ENCODE assay signal across 20 cellular contexts in genomic region chr6:143196525-143197225, GRCh38.
DNase-seq lines count a peak whose midpoint lies in the region; ATAC-seq, FAIRE-seq and TF ChIP-seq lines count a peak whose summit lies in the region.
"Had no signal": no experiment of that assay in that cellular context is flagged by ENCODE, and none has a peak within 500 bp of the region (broad histone marks: within the 10 kb centered on the region; RNA-seq: fewer than 3 reads in every experiment).

No MANE protein-coding gene starts in this region.

- no peaks in the 10 kb centered on the region for H3K27me3 Mint-ChIP-seq in Caco-2 (ENCODE audit: insufficient read depth, unreplicated experiment)
- H3K27me3 Mint-ChIP-seq: activated naive CD4-positive, alpha-beta T cell treated with anti-CD3 and anti-CD28 coated beads, Interleukin-2, amount 50 U/mL, for 24 hours; stimulated activated naive CD8-positive, alpha-beta T cell treated with anti-CD3 and anti-CD28 coated beads, Interleukin-15, Interleukin-2, amounts not matched to agents 100 ng/mL and 50 ng/mL, for 24 hours had no signal

- H3K4me3 ChIP-seq in AG10803 (ENCODE audit: low read length) (no peak overlapping the region), endothelial cell of umbilical vein (replicated peaks in 1 of 3; ENCODE audit: insufficient read depth in 1 of 3, low read depth in 1 of 3, low read length in 3 of 3) (no peak overlapping the region), Caco-2 (ENCODE audit: low read depth, low read length) (no peak overlapping the region)
- H3K4me3 ChIP-seq: esophagus muscularis mucosa, hepatocyte, PC-9 had no signal

- H3K27ac ChIP-seq in endothelial cell of umbilical vein (ENCODE audit: insufficient read depth, low read depth, low read length): no peak overlapping the region
- H3K27ac ChIP-seq: esophagus muscularis mucosa, hepatocyte, PC-9 had no signal

- intact Hi-C loops in endothelial cell of umbilical vein (cut with micrococcal nuclease): no loop called here
- intact Hi-C loops in left ventricle myocardium superior (cut with micrococcal nuclease): no loop called here
- intact Hi-C loops in Caco-2 (cut with micrococcal nuclease; ENCODE audit: unreplicated experiment): no loop called here

- FAIRE-seq in endothelial cell of umbilical vein (lab: Jason Lieb, UNC): peak; percentile 21
- FAIRE-seq in GM12892 (lab: Jason Lieb, UNC): no peak
- FAIRE-seq: GM18507, TTC549 had no signal

- no peak for ATAC-seq in left ventricle myocardium superior
- ATAC-seq: left cardiac atrium had no signal

- POLR2A ChIA-PET in endothelial cell of umbilical vein (lab: Charles Lee): no interaction called here
- POLR2A ChIA-PET in Caco-2 (lab: Charles Lee): no interaction called here

- H3K36me3 ChIP-seq in endothelial cell of umbilical vein (ENCODE audit: control insufficient read depth in 2 of 2, extremely low read depth in 1 of 2, insufficient read depth in 2 of 2, low read length in 2 of 2) (no peaks in the 10 kb centered on the region), Caco-2 (ENCODE audit: control insufficient read depth, insufficient read depth, low read length) (no peaks in the 10 kb centered on the region)
- H3K36me3 ChIP-seq: esophagus muscularis mucosa had no signal

- H3K4me1 ChIP-seq in endothelial cell of umbilical vein (ENCODE audit: control insufficient read depth, extremely low read depth, insufficient read depth, low read length) (peaks cover 20% of the 10 kb centered on the region), Caco-2 (no peaks in the 10 kb centered on the region)

- no peaks in the 10 kb centered on the region for H3K9me3 ChIP-seq in endothelial cell of umbilical vein (replicated peaks; ENCODE audit: control insufficient read depth, insufficient read depth, low read length)
- H3K9me3 ChIP-seq in Caco-2: no peaks in the 10 kb centered on the region
- H3K9me3 ChIP-seq: esophagus muscularis mucosa had no signal

- H3K36me3 Mint-ChIP-seq in Caco-2 (ENCODE audit: insufficient read depth, unreplicated experiment): no peaks in the 10 kb centered on the region

- H3K27me3 ChIP-seq in endothelial cell of umbilical vein (ENCODE audit: control insufficient read depth in 2 of 2, insufficient read depth in 2 of 2, low read length in 2 of 2): no peaks in the 10 kb centered on the region
- no peaks in the 10 kb centered on the region for H3K27me3 ChIP-seq in Caco-2 (replicated peaks; ENCODE audit: control insufficient read depth, insufficient read depth, low read length)
- H3K27me3 ChIP-seq: esophagus muscularis mucosa, hepatocyte had no signal

- H3K27ac Mint-ChIP-seq in Caco-2 (ENCODE audit: unreplicated experiment): no peak overlapping the region
- H3K27ac Mint-ChIP-seq: activated naive CD4-positive, alpha-beta T cell treated with anti-CD3 and anti-CD28 coated beads, Interleukin-2, amount 50 U/mL, for 24 hours; stimulated activated naive CD8-positive, alpha-beta T cell treated with anti-CD3 and anti-CD28 coated beads, Interleukin-15, Interleukin-2, amounts not matched to agents 100 ng/mL and 50 ng/mL, for 24 hours had no signal

- H3K9ac ChIP-seq in endothelial cell of umbilical vein (replicated peaks; ENCODE audit: extremely low read depth, insufficient read depth, low read length): no peak overlapping the region

- no peaks in the 10 kb centered on the region for H3K79me2 ChIP-seq in endothelial cell of umbilical vein (ENCODE audit: control insufficient read depth, insufficient read depth, low read length)
- H3K79me2 ChIP-seq: hepatocyte had no signal

- H3K9me3 Mint-ChIP-seq in Caco-2 (ENCODE audit: unreplicated experiment): no peaks in the 10 kb centered on the region

- BruUV-seq in endothelial cell of umbilical vein (replicated peaks; lab: Mats Ljungman, UMichigan) (no TSS peak), Caco-2 (replicated peaks; lab: Mats Ljungman, UMichigan) (no TSS peak)

- peak overlapping the region; percentile 13 for H3K4me2 ChIP-seq in endothelial cell of umbilical vein (ENCODE audit: insufficient read depth, low read length)
- H3K4me2 ChIP-seq: hepatocyte, PC-9 had no signal

- TF ChIP-seq CTCF in AG10803 (conservative IDR thresholded peaks at IDR 0.05; ENCODE audit: low read length) (no peak), endothelial cell of umbilical vein (IDR thresholded peaks at IDR 0.05; ENCODE audit: extremely low read depth in 1 of 2, insufficient read depth in 1 of 2, low read depth in 1 of 2, low read length in 2 of 2) (no peak), Caco-2 (IDR thresholded peaks at IDR 0.05; ENCODE audit: insufficient read depth in 1 of 2, low read depth in 1 of 2, low read length in 1 of 2, severe bottlenecking in 1 of 2, unreplicated experiment in 1 of 2) (no peak)

- no peaks in the 10 kb centered on the region for H3K4me1 Mint-ChIP-seq in Caco-2 (ENCODE audit: low read depth, unreplicated experiment)

- CTCF ChIA-PET in endothelial cell of umbilical vein (lab: Charles Lee) (no interaction called here), Caco-2 (lab: Charles Lee) (no interaction called here)

- no peaks in the 10 kb centered on the region for H3K9me1 ChIP-seq in endothelial cell of umbilical vein (replicated peaks; ENCODE audit: control insufficient read depth, extremely low read depth, insufficient read depth, low read length)

- no peaks in the 10 kb centered on the region for H4K20me1 ChIP-seq in endothelial cell of umbilical vein (replicated peaks; ENCODE audit: control insufficient read depth, extremely low read depth, insufficient read depth, low read length)

- DNase-seq in AG10803 (ENCODE audit: low read depth) (peak; percentile 58), LHCN-M2 (ENCODE audit: low read depth) (peak; percentile 41), endothelial cell of umbilical vein (ENCODE audit: low read depth, low spot score) (peak; percentile 18), myocyte (ENCODE audit: low read depth) (peak; percentile 50), left ventricle myocardium superior (no peak), GM12892 (ENCODE audit: insufficient read length) (no peak), GM03348 (ENCODE audit: low spot score) (no peak), Caco-2 (no peak)
- DNase-seq: activated CD4-positive, alpha-beta T cell treated with anti-CD3 and anti-CD28 coated beads, Interleukin-2, amount 50 U/mL, for 1 hour; left cardiac atrium; NCI-H1092 treated with DMSO at 0.1 percent for 48 hours; NCI-H2171 treated with DMSO at 0.1 percent for 48 hours; NCI-H82; PC-9 had no signal

- H2AFZ ChIP-seq in endothelial cell of umbilical vein (ENCODE audit: low read depth, low read length): no peak overlapping the region
- H2AFZ ChIP-seq: hepatocyte, PC-9 had no signal

- H3K4me3 Mint-ChIP-seq in Caco-2 (ENCODE audit: unreplicated experiment): no peak overlapping the region
- H3K4me3 Mint-ChIP-seq: activated naive CD4-positive, alpha-beta T cell treated with anti-CD3 and anti-CD28 coated beads, Interleukin-2, amount 50 U/mL, for 24 hours; stimulated activated naive CD8-positive, alpha-beta T cell treated with anti-CD3 and anti-CD28 coated beads, Interleukin-15, Interleukin-2, amounts not matched to agents 100 ng/mL and 50 ng/mL, for 24 hours had no signal

- no peak for TF ChIP-seq POLR2A in endothelial cell of umbilical vein (IDR thresholded peaks at IDR 0.05; ENCODE audit: low read depth, low read length)
- TF ChIP-seq POLR2A in GM12892 (IDR thresholded peaks at IDR 0.05; ENCODE audit: low read depth, low read length): no peak

- dilution Hi-C loops in endothelial cell of umbilical vein (cut with MboI; ENCODE audit: extremely low pct_ligation_motif_present, low sequenced_read_pairs): no loop called here

TF ChIP-seq in endothelial cell of umbilical vein, 7 proteins besides CTCF, POLR2A, EP300 and RAD21:
- TF ChIP-seq GATA2 (IDR thresholded peaks at IDR 0.05; ENCODE audit: insufficient read depth, insufficient read length, low read depth, low read length) (no peak), EZH2 (IDR thresholded peaks at IDR 0.05; ENCODE audit: borderline replicate concordance, low read depth, low read length, severe bottlenecking) (no peak), JUN (IDR thresholded peaks at IDR 0.05; ENCODE audit: borderline replicate concordance, insufficient read depth, insufficient read length, low read depth) (no peak), FOS (IDR thresholded peaks at IDR 0.05; ENCODE audit: borderline replicate concordance, insufficient read depth, low read length) (no peak), POLR2AphosphoS5 (IDR thresholded peaks at IDR 0.05; ENCODE audit: insufficient read depth, low read depth, low read length) (no peak), MYC (IDR thresholded peaks at IDR 0.05; ENCODE audit: low read depth, low read length) (no peak), MAX (IDR thresholded peaks at IDR 0.05; ENCODE audit: insufficient read depth, insufficient read length) (no peak)

Comparison
In these comparisons a context has a peak if more than half of its experiments do, and no peak if none do; other contexts are left out.
1. DNase-seq: peak in AG10803 (single experiment), LHCN-M2 (single experiment), endothelial cell of umbilical vein (single experiment) and myocyte (single experiment); none in left ventricle myocardium superior (single experiment), GM12892 (single experiment), GM03348 (single experiment) and Caco-2 (0 of 2).